Comparison of ENCODE assay signal across 8 cellular contexts in the genomic region with DNA sequence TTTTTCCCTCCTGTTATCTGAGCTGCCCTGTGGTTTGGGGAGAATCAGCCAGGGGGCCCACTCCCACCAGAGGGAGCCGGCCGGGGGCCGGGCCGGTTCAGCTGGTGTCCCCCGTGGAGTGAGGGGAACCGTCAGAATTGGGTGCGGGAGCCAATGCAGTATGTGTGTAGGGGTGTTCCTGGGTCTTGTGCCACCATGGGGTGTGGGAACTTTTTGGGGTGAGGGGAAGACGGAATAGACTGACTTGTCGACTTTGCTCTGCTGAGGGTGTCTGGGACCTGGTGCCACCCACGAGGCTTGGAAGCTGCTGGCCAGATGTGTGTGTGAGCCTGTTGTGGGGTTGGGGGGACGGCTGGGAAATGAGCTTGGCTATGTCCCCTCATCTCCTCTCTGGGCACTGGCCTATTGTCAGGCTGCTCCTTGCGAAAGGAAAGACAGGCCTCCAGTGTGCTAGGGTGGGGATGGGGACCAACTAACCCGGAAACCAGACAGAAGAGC. TPM values are rescaled to one million over a fixed set of nuclear protein-coding genes. Genes with fewer than 3 reads are reported as not detected.
DNase-seq lines count a peak whose midpoint lies in the region; ATAC-seq and TF ChIP-seq lines count a peak whose summit lies in the region.

No MANE protein-coding gene starts in this region.

- ATAC-seq in T-cell (replicated peaks in 1 of 4), result no peak
- no peak for ATAC-seq in GM18519 (IDR thresholded peaks at IDR 0.05; ENCODE audit: low FRiP score, unreplicated experiment)

- no peaks in the 10 kb centered on the region for H3K9me3 Mint-ChIP-seq in T-cell

- no peaks in the 10 kb centered on the region for H3K9me3 ChIP-seq in fibroblast of lung (ENCODE audit: control insufficient read depth, insufficient read depth, low read depth, low read length)

- POLR2A ChIA-PET in T-cell (lab: Charles Lee), result interaction anchor here (0.7 kb wide), 2 partner anchors 12 kb away, joined by 3 read pairs; no protein-coding TSS in a partner anchor

- H3K9ac ChIP-seq in fibroblast of lung (ENCODE audit: insufficient read depth, low read length) (peak overlapping the region; percentile 96), rectal smooth muscle tissue (ENCODE audit: low read length) (peak overlapping the region; percentile 51)

- H3K36me3 ChIP-seq in fibroblast of lung (ENCODE audit: control insufficient read depth, insufficient read depth, low read length), result no peaks in the 10 kb centered on the region
- no peaks in the 10 kb centered on the region for H3K36me3 ChIP-seq in rectal smooth muscle tissue (ENCODE audit: control insufficient read depth, insufficient read depth, low read length)

- peak overlapping the region; percentile 99 to 100 for H3K27ac Mint-ChIP-seq in T-cell

- peaks cover 51% of the 10 kb centered on the region for H3K79me2 ChIP-seq in fibroblast of lung (ENCODE audit: control insufficient read depth, insufficient read depth, low read length)

- H3K27me3 Mint-ChIP-seq in T-cell, result no peaks in the 10 kb centered on the region

- in situ Hi-C loops in GM13976 (cut with MboI; ENCODE audit: low sequenced_read_pairs, unreplicated experiment), result no loop called here

- H3K36me3 Mint-ChIP-seq in T-cell, result no peaks in the 10 kb centered on the region

- H3K4me2 ChIP-seq in fibroblast of lung (ENCODE audit: extremely low read depth, insufficient read depth, low read length), result peak overlapping the region; percentile 60

- peak overlapping the region; percentile 91 to 96 (median 94) for H3K4me3 Mint-ChIP-seq in T-cell

- TF ChIP-seq CTCF in GM12873 (IDR thresholded peaks at IDR 0.05; ENCODE audit: insufficient read depth, low read depth, low read length, missing control alignments) (peak; percentile 21), fibroblast of lung (conservative IDR thresholded peaks at IDR 0.05 in 1 of 2, IDR thresholded peaks at IDR 0.05 in 1 of 2; ENCODE audit: low read depth in 1 of 2, low read length in 2 of 2) (peak in 1 of 2 donors; percentile 29), GM13976 (IDR thresholded peaks at IDR 0.05; ENCODE audit: borderline replicate concordance, control extremely low read depth, extremely low read depth, insufficient read depth, missing control alignments) (no peak)

- H3K27me3 ChIP-seq in fibroblast of lung (ENCODE audit: control insufficient read depth, insufficient read depth, low read length), result no peaks in the 10 kb centered on the region
- H3K27me3 ChIP-seq in rectal smooth muscle tissue (ENCODE audit: control insufficient read depth, insufficient read depth, low read length), result no peaks in the 10 kb centered on the region

- peaks cover 83 to 90% (median 83%) of the 10 kb centered on the region in 3 donors for H3K4me1 Mint-ChIP-seq in T-cell

- no peaks in the 10 kb centered on the region for H4K20me1 ChIP-seq in fibroblast of lung (ENCODE audit: control insufficient read depth, extremely low read depth, insufficient read depth, low read length)

- no peak overlapping the region for H2AFZ ChIP-seq in fibroblast of lung (ENCODE audit: low read length)

- DNase-seq in T-cell (peak in 1 of 34 experiments; percentile 50), fibroblast of lung (ENCODE audit: low read depth in 2 of 2) (no peak), GM13976 (ENCODE audit: low spot score) (no peak), NCI-H748 treated with DMSO at 0.1 percent for 48 hours (lab: John Stamatoyannopoulos, UW) (no peak)
- DNase-seq in stimulated activated CD4-positive, alpha-beta T cell treated with anti-CD3 and anti-CD28 coated beads, Interleukin-4, amount 100 ng/mL, for 4 hours, result no peak

- H3K4me1 ChIP-seq in fibroblast of lung (ENCODE audit: control insufficient read depth, extremely low read depth, insufficient read depth, low read length), result peaks cover 60% of the 10 kb centered on the region
- peaks cover 64% of the 10 kb centered on the region for H3K4me1 ChIP-seq in rectal smooth muscle tissue (ENCODE audit: control insufficient read depth, insufficient read depth, low read length)

- CTCF ChIA-PET in T-cell (lab: Charles Lee), result interaction anchor here (0.5 to 1.2 kb wide), 3 partner anchors 9 to 116 kb away, joined by 3 to 4 read pairs (median 3); partner anchors contain the start of gene RARA (in 1 of the 2)

- H3K27ac ChIP-seq in fibroblast of lung (ENCODE audit: insufficient read depth, low read length) (peak overlapping the region; percentile 95), rectal smooth muscle tissue (ENCODE audit: low read depth, low read length) (peak overlapping the region; percentile 7)

- H3K4me3 ChIP-seq in fibroblast of lung (replicated peaks in 1 of 4; ENCODE audit: control extremely low read depth in 1 of 4, insufficient read depth in 1 of 4, low read depth in 3 of 4, low read length in 4 of 4) (peak overlapping the region; percentile 77 to 99 (median 93)), rectal smooth muscle tissue (ENCODE audit: low read length) (peak overlapping the region; percentile 89)

RNA-seq across cellular contexts. Expression of gene RARA, which starts 9.9 kb away (rescaled TPM):
- total RNA-seq in T-cell, result 10 to 100 TPM; 46.8 to 90.7 (median 69.1) TPM
- 7.8 and 10.5 TPM in 2 replicates for total RNA-seq in fibroblast of lung
- 7.0 and 7.6 TPM in 2 replicates for polyA plus RNA-seq in fibroblast of lung
- 27.6 and 29.8 TPM in 2 replicates for polyA plus RNA-seq in fibroblast of lung (2012)
- polyA minus RNA-seq in fibroblast of lung (ENCODE audit: low replicate concordance), result 39.2 and 44.6 TPM in 2 replicates

RNA-seq across cellular contexts. Expression of gene CDC6, which starts 31.2 kb away (rescaled TPM):
- 1 to 10 TPM; 1.3 to 3.2 (median 2.1) TPM for total RNA-seq in T-cell
- 1.3 and 4.5 TPM in 2 replicates for total RNA-seq in fibroblast of lung
- 16.3 and 45.4 TPM in 2 replicates for polyA plus RNA-seq in fibroblast of lung
- polyA plus RNA-seq in fibroblast of lung (2012), result 9.1 and 27.8 TPM in 2 replicates
- 2.0 and 6.4 TPM in 2 replicates for polyA minus RNA-seq in fibroblast of lung (ENCODE audit: low replicate concordance)

RNA-seq across cellular contexts. Expression of gene GJD3, which starts 45.7 kb away (rescaled TPM):
- total RNA-seq in T-cell (not detected), fibroblast of lung (3.9 and 4.3 TPM in 2 replicates)
- 0.16 and 0.99 TPM in 2 replicates for polyA plus RNA-seq in fibroblast of lung
- polyA plus RNA-seq in fibroblast of lung (2012), result 0.36 TPM in 1 of 2 replicates, not detected in the other
- 0.63 TPM in 1 of 2 replicates, not detected in the other for polyA minus RNA-seq in fibroblast of lung (ENCODE audit: low replicate concordance)
